In the genomic region with DNA sequence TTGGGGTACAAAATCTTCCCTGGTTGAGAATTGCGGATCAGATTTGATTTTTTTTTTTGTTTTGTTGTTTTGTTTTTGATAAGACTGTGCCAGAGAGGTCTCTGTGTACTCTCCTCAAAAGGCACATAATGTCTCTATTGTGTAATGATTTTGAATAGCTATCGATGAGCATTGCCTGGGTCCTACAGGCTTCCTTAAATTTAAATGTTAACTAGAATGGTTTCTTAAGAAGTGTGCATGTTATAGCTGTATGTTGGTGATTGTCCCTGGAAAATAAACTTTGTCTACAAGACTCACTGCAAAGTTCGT, we compare ENCODE assay signal across 1 cellular context.
TF ChIP-seq lines count a peak whose summit lies in the region.

No MANE protein-coding gene starts in this region.

TF ChIP-seq in WTC11, 78 proteins besides CTCF, POLR2A, EP300 and RAD21:
- TF ChIP-seq, protein P1, sequence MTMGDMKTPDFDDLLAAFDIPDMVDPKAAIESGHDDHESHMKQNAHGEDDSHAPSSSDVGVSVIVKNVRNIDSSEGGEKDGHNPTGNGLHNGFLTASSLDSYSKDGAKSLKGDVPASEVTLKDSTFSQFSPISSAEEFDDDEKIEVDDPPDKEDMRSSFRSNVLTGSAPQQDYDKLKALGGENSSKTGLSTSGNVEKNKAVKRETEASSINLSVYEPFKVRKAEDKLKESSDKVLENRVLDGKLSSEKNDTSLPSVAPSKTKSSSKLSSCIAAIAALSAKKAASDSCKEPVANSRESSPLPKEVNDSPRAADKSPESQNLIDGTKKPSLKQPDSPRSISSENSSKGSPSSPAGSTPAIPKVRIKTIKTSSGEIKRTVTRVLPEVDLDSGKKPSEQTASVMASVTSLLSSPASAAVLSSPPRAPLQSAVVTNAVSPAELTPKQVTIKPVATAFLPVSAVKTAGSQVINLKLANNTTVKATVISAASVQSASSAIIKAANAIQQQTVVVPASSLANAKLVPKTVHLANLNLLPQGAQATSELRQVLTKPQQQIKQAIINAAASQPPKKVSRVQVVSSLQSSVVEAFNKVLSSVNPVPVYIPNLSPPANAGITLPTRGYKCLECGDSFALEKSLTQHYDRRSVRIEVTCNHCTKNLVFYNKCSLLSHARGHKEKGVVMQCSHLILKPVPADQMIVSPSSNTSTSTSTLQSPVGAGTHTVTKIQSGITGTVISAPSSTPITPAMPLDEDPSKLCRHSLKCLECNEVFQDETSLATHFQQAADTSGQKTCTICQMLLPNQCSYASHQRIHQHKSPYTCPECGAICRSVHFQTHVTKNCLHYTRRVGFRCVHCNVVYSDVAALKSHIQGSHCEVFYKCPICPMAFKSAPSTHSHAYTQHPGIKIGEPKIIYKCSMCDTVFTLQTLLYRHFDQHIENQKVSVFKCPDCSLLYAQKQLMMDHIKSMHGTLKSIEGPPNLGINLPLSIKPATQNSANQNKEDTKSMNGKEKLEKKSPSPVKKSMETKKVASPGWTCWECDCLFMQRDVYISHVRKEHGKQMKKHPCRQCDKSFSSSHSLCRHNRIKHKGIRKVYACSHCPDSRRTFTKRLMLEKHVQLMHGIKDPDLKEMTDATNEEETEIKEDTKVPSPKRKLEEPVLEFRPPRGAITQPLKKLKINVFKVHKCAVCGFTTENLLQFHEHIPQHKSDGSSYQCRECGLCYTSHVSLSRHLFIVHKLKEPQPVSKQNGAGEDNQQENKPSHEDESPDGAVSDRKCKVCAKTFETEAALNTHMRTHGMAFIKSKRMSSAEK (CRISPR knock-in tag; IDR thresholded peaks at IDR 0.05; ENCODE audit: borderline replicate concordance) = no peak
- TF ChIP-seq EMX1 (CRISPR knock-in tag; IDR thresholded peaks at IDR 0.05) = no peak
- TF ChIP-seq, protein P2, sequence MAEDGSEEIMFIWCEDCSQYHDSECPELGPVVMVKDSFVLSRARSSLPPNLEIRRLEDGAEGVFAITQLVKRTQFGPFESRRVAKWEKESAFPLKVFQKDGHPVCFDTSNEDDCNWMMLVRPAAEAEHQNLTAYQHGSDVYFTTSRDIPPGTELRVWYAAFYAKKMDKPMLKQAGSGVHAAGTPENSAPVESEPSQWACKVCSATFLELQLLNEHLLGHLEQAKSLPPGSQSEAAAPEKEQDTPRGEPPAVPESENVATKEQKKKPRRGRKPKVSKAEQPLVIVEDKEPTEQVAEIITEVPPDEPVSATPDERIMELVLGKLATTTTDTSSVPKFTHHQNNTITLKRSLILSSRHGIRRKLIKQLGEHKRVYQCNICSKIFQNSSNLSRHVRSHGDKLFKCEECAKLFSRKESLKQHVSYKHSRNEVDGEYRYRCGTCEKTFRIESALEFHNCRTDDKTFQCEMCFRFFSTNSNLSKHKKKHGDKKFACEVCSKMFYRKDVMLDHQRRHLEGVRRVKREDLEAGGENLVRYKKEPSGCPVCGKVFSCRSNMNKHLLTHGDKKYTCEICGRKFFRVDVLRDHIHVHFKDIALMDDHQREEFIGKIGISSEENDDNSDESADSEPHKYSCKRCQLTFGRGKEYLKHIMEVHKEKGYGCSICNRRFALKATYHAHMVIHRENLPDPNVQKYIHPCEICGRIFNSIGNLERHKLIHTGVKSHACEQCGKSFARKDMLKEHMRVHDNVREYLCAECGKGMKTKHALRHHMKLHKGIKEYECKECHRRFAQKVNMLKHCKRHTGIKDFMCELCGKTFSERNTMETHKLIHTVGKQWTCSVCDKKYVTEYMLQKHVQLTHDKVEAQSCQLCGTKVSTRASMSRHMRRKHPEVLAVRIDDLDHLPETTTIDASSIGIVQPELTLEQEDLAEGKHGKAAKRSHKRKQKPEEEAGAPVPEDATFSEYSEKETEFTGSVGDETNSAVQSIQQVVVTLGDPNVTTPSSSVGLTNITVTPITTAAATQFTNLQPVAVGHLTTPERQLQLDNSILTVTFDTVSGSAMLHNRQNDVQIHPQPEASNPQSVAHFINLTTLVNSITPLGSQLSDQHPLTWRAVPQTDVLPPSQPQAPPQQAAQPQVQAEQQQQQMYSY (CRISPR knock-in tag; IDR thresholded peaks at IDR 0.05) = no peak
- TF ChIP-seq ZNF423 (CRISPR knock-in tag; IDR thresholded peaks at IDR 0.05) = no peak
- TF ChIP-seq, protein P3, sequence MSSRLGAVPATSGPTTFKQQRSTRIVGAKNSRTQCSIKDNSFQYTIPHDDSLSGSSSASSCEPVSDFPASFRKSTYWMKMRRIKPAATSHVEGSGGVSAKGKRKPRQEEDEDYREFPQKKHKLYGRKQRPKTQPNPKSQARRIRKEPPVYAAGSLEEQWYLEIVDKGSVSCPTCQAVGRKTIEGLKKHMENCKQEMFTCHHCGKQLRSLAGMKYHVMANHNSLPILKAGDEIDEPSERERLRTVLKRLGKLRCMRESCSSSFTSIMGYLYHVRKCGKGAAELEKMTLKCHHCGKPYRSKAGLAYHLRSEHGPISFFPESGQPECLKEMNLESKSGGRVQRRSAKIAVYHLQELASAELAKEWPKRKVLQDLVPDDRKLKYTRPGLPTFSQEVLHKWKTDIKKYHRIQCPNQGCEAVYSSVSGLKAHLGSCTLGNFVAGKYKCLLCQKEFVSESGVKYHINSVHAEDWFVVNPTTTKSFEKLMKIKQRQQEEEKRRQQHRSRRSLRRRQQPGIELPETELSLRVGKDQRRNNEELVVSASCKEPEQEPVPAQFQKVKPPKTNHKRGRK (CRISPR knock-in tag; IDR thresholded peaks at IDR 0.05; ENCODE audit: borderline replicate concordance) = no peak
- TF ChIP-seq, protein P4, sequence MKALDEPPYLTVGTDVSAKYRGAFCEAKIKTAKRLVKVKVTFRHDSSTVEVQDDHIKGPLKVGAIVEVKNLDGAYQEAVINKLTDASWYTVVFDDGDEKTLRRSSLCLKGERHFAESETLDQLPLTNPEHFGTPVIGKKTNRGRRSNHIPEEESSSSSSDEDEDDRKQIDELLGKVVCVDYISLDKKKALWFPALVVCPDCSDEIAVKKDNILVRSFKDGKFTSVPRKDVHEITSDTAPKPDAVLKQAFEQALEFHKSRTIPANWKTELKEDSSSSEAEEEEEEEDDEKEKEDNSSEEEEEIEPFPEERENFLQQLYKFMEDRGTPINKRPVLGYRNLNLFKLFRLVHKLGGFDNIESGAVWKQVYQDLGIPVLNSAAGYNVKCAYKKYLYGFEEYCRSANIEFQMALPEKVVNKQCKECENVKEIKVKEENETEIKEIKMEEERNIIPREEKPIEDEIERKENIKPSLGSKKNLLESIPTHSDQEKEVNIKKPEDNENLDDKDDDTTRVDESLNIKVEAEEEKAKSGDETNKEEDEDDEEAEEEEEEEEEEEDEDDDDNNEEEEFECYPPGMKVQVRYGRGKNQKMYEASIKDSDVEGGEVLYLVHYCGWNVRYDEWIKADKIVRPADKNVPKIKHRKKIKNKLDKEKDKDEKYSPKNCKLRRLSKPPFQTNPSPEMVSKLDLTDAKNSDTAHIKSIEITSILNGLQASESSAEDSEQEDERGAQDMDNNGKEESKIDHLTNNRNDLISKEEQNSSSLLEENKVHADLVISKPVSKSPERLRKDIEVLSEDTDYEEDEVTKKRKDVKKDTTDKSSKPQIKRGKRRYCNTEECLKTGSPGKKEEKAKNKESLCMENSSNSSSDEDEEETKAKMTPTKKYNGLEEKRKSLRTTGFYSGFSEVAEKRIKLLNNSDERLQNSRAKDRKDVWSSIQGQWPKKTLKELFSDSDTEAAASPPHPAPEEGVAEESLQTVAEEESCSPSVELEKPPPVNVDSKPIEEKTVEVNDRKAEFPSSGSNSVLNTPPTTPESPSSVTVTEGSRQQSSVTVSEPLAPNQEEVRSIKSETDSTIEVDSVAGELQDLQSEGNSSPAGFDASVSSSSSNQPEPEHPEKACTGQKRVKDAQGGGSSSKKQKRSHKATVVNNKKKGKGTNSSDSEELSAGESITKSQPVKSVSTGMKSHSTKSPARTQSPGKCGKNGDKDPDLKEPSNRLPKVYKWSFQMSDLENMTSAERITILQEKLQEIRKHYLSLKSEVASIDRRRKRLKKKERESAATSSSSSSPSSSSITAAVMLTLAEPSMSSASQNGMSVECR (CRISPR knock-in tag; IDR thresholded peaks at IDR 0.05; ENCODE audit: borderline replicate concordance) = no peak
- TF ChIP-seq, protein P5, sequence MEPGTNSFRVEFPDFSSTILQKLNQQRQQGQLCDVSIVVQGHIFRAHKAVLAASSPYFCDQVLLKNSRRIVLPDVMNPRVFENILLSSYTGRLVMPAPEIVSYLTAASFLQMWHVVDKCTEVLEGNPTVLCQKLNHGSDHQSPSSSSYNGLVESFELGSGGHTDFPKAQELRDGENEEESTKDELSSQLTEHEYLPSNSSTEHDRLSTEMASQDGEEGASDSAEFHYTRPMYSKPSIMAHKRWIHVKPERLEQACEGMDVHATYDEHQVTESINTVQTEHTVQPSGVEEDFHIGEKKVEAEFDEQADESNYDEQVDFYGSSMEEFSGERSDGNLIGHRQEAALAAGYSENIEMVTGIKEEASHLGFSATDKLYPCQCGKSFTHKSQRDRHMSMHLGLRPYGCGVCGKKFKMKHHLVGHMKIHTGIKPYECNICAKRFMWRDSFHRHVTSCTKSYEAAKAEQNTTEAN (CRISPR knock-in tag; IDR thresholded peaks at IDR 0.05) = no peak
- TF ChIP-seq, protein P6, sequence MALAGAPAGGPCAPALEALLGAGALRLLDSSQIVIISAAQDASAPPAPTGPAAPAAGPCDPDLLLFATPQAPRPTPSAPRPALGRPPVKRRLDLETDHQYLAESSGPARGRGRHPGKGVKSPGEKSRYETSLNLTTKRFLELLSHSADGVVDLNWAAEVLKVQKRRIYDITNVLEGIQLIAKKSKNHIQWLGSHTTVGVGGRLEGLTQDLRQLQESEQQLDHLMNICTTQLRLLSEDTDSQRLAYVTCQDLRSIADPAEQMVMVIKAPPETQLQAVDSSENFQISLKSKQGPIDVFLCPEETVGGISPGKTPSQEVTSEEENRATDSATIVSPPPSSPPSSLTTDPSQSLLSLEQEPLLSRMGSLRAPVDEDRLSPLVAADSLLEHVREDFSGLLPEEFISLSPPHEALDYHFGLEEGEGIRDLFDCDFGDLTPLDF (CRISPR knock-in tag; IDR thresholded peaks at IDR 0.05) = no peak
- no peak for TF ChIP-seq ZNF671 (CRISPR knock-in tag; IDR thresholded peaks at IDR 0.05)
- TF ChIP-seq NR1H2 (CRISPR knock-in tag; IDR thresholded peaks at IDR 0.05) = no peak
- no peak for TF ChIP-seq FOXJ3 (CRISPR knock-in tag; IDR thresholded peaks at IDR 0.05; ENCODE audit: borderline replicate concordance)
- no peak for TF ChIP-seq NFYB (CRISPR knock-in tag; conservative IDR thresholded peaks at IDR 0.05; ENCODE audit: low read depth)
- TF ChIP-seq, protein P7, sequence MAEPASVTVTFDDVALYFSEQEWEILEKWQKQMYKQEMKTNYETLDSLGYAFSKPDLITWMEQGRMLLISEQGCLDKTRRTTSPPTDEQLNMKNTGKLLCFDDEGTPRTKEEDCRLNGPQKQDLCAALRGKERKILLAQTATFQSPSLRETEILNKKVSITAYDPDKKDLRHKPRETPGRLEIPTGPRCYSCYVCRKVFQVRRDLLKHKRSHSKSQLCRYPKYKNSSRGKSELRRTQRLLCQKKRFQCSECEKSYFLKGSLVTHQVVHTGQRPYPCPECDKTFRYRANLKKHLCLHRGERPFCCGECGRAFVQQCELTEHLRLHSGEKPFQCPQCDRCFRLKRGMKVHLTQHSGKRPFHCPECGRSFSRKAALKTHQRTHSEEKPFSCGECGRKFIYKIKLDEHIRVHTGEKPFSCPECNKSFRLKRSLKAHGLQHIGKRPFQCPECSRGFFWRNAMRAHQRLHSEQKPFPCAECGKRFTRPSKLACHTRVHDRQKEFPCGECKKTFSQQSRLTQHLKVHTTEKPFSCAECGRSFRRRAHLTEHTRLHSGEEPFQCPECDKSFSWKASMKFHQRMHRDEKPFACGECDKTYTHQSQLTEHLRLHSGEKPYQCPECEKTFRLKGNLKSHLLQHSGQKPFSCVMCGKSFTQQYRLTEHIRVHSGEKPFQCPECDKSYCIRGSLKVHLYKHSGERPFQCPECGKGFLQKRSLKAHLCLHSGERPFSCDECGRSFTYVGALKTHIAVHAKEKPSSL (CRISPR knock-in tag; conservative IDR thresholded peaks at IDR 0.05) = no peak
- TF ChIP-seq SMAD3 (CRISPR knock-in tag; IDR thresholded peaks at IDR 0.05; ENCODE audit: borderline replicate concordance) = no peak
- TF ChIP-seq MYBL2 (CRISPR knock-in tag; IDR thresholded peaks at IDR 0.05) = no peak
- TF ChIP-seq, protein P8, sequence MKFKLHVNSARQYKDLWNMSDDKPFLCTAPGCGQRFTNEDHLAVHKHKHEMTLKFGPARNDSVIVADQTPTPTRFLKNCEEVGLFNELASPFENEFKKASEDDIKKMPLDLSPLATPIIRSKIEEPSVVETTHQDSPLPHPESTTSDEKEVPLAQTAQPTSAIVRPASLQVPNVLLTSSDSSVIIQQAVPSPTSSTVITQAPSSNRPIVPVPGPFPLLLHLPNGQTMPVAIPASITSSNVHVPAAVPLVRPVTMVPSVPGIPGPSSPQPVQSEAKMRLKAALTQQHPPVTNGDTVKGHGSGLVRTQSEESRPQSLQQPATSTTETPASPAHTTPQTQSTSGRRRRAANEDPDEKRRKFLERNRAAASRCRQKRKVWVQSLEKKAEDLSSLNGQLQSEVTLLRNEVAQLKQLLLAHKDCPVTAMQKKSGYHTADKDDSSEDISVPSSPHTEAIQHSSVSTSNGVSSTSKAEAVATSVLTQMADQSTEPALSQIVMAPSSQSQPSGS (CRISPR knock-in tag; IDR thresholded peaks at IDR 0.05; ENCODE audit: borderline replicate concordance, low read depth) = no peak
